ENCODE assay signal across 11 cellular contexts in genomic region chr3:99012051-99012450, GRCh38.
DNase-seq lines count a peak whose midpoint lies in the region; ATAC-seq and TF ChIP-seq lines count a peak whose summit lies in the region.
"Had no signal": no experiment of that assay in that cellular context is flagged by ENCODE, and none has a peak within 500 bp of the region (broad histone marks: within the 10 kb centered on the region; RNA-seq: fewer than 3 reads in every experiment).

No MANE protein-coding gene starts in this region.

- peak; percentile 90 for ATAC-seq in GM19035 (IDR thresholded peaks at IDR 0.05; ENCODE audit: unreplicated experiment)
- peak; percentile 97 for ATAC-seq in HG02759 (IDR thresholded peaks at IDR 0.05; ENCODE audit: unreplicated experiment)
- peak; percentile 78 for ATAC-seq in sciatic nerve
- ATAC-seq in body of pancreas = no peak
- ATAC-seq: left lobe of liver had no signal

- H3K27me3 ChIP-seq in body of pancreas = no peaks in the 10 kb centered on the region

- peaks cover 71% of the 10 kb centered on the region for H3K4me1 ChIP-seq in OCI-LY7 (ENCODE audit: insufficient read depth, low read length, poor library complexity, severe bottlenecking)
- no peaks in the 10 kb centered on the region for H3K4me1 ChIP-seq in body of pancreas

- no TSS peak for BruUV-seq in OCI-LY7 (replicated peaks; lab: Mats Ljungman, UMichigan)

- DNase-seq in OCI-LY7 (ENCODE audit: low spot score) (peak; percentile 96), sciatic nerve (ENCODE audit: low spot score) (no peak), NCI-H1048 (lab: John Stamatoyannopoulos, UW) (no peak), GM19238 (ENCODE audit: insufficient read length, low spot score) (no peak), SW480 (ENCODE audit: low spot score) (no peak), body of pancreas (no peak)
- DNase-seq: activated B cell treated with CpG ODN at 0.5 μM for 24 hours, NCI-H2081 had no signal

- TF ChIP-seq CTCF in OCI-LY7 (conservative IDR thresholded peaks at IDR 0.05; ENCODE audit: low read length) (no peak; the same call in 1 of the 2 replicates), body of pancreas (IDR thresholded peaks at IDR 0.05) (no peak)

- peak overlapping the region; percentile 96 for H3K27ac ChIP-seq in OCI-LY7 (ENCODE audit: low read depth, low read length, poor library complexity, severe bottlenecking)
- no peak overlapping the region for H3K27ac ChIP-seq in body of pancreas

- peak overlapping the region; percentile 64 for H3K4me2 ChIP-seq in OCI-LY7 (ENCODE audit: low read length)

- no peaks in the 10 kb centered on the region for H3K9me2 ChIP-seq in OCI-LY7 (ENCODE audit: insufficient read depth, low read length)

- H3K36me3 ChIP-seq in OCI-LY7 (ENCODE audit: insufficient read depth, low read length) (peaks cover 13% of the 10 kb centered on the region), body of pancreas (replicated peaks in 1 of 2; ENCODE audit: insufficient read depth in 1 of 2, low read depth in 2 of 2) (no peaks in the 10 kb centered on the region)

- H3K9me3 ChIP-seq in OCI-LY7 (ENCODE audit: low read length) (peaks cover 19% of the 10 kb centered on the region), body of pancreas (no peaks in the 10 kb centered on the region)

- intact Hi-C loops in OCI-LY7 (cut with micrococcal nuclease; ENCODE audit: unreplicated experiment) = loop anchor here (5.0 kb wide), 3 partner anchors 110 to 450 kb away; partner anchors contain the start of gene DCBLD2
- intact Hi-C loops in sciatic nerve (cut with DNase I) = no loop called here
- intact Hi-C loops in body of pancreas (cut with DNase I) = no loop called here

- H3K79me2 ChIP-seq in OCI-LY7 (ENCODE audit: insufficient read depth, low read depth, low read length) = no peaks in the 10 kb centered on the region

- H3K4me3 ChIP-seq in OCI-LY7 (ENCODE audit: low read depth, low read length, poor library complexity, severe bottlenecking) (peak overlapping the region; percentile 54), body of pancreas (no peak overlapping the region)

- WGBS in body of pancreas, 2 donors = 61 to 71% methylated on average over 3 of the region's 3 CpGs

- no peak for TF ChIP-seq POLR2A in body of pancreas (IDR thresholded peaks at IDR 0.05)

- no peaks in the 10 kb centered on the region for H4K20me1 ChIP-seq in OCI-LY7 (ENCODE audit: insufficient read depth, low read length)

- POLR2A ChIA-PET in OCI-LY7 (lab: Charles Lee) = interaction anchor here (0.6 to 3.2 kb wide), 10 partner anchors 8 to 308 kb away, joined by 3 to 16 read pairs (median 6); partner anchors contain the start of gene DCBLD2

- CTCF ChIA-PET in OCI-LY7 (lab: Charles Lee; ENCODE audit: unreplicated experiment) = no interaction called here

- H2AFZ ChIP-seq in OCI-LY7 (ENCODE audit: low read length) = peak overlapping the region; percentile 76; the same call in 1 of the 2 replicates
